10 cellular contexts compared by ENCODE assay signal in the genomic region with DNA sequence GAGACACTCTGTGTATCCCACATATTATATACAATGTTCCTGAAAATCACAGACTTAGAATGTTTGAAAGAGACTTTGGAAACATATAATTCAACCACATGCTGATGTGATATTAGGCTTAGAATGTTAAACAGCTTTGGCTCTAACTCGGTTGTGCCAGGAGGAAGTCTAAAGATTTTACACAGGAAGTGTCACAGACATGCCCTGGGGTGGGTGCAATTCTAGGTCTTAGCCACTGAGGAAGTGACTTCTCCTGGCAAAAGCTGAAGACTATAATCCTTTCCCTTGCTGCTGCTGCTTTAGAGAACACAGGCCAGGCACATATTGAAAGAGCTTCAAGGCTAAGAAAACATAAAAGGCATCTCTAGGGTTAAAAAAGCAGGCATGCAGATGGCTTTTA. TPM values are rescaled to one million over a fixed set of nuclear protein-coding genes. Genes with fewer than 3 reads are reported as not detected.
A peak's percentile ranks its signal among the peaks of the same experiment; 100 is the strongest.
DNase-seq lines count a peak whose midpoint lies in the region; ATAC-seq, FAIRE-seq and TF ChIP-seq lines count a peak whose summit lies in the region.
"Had no signal": no experiment of that assay in that cellular context is flagged by ENCODE, and none has a peak within 500 bp of the region (broad histone marks: within the 10 kb centered on the region; RNA-seq: fewer than 3 reads in every experiment).

No MANE protein-coding gene starts in this region.

- dilution Hi-C loops in mammary epithelial cell (cut with HindIII; ENCODE audit: low sequenced_read_pairs): no loop called here

- H4K20me1 ChIP-seq in mammary epithelial cell (ENCODE audit: insufficient read depth, low read length): no peaks in the 10 kb centered on the region

- H3K4me1 ChIP-seq in mammary epithelial cell (ENCODE audit: insufficient read depth, low read length): peaks cover 6% of the 10 kb centered on the region
- no peaks in the 10 kb centered on the region for H3K4me1 ChIP-seq in breast epithelium
- H3K4me1 ChIP-seq: parathyroid adenoma had no signal

- H3K79me2 ChIP-seq in mammary epithelial cell (ENCODE audit: insufficient read depth, low read length): peaks cover 2% of the 10 kb centered on the region
- H3K79me2 ChIP-seq: parathyroid adenoma had no signal

- H3K4me3 ChIP-seq in mammary epithelial cell (replicated peaks in 1 of 3; ENCODE audit: insufficient read depth in 1 of 3, low read depth in 2 of 3, low read length in 3 of 3) (no peak overlapping the region), breast epithelium (no peak overlapping the region), bronchial epithelial cell (ENCODE audit: low read depth, low read length) (no peak overlapping the region)

- TF ChIP-seq CTCF in mammary epithelial cell (conservative IDR thresholded peaks at IDR 0.05 in 1 of 2, IDR thresholded peaks at IDR 0.05 in 1 of 2; ENCODE audit: extremely low read depth in 1 of 2, insufficient read depth in 1 of 2, low read depth in 1 of 2, low read length in 2 of 2) (no peak), breast epithelium (IDR thresholded peaks at IDR 0.05) (no peak), bronchial epithelial cell (IDR thresholded peaks at IDR 0.05; ENCODE audit: insufficient read depth, low read length, severe bottlenecking) (no peak), endothelial cell (IDR thresholded peaks at IDR 0.05; ENCODE audit: unreplicated experiment) (no peak)

- no peak overlapping the region for H3K4me2 ChIP-seq in mammary epithelial cell (ENCODE audit: insufficient read depth, low read depth, low read length)

- H3K36me3 ChIP-seq in mammary epithelial cell (ENCODE audit: insufficient read depth, low read length) (no peaks in the 10 kb centered on the region), breast epithelium (no peaks in the 10 kb centered on the region), bronchial epithelial cell (ENCODE audit: control insufficient read depth, insufficient read depth, low read length) (no peaks in the 10 kb centered on the region)

- H3K4me1 Mint-ChIP-seq in endothelial cell (ENCODE audit: unreplicated experiment): peaks cover 6% of the 10 kb centered on the region

- CTCF ChIA-PET in mammary epithelial cell (lab: Charles Lee; ENCODE audit: low non-redundant PET): no interaction called here

- H3K27ac ChIP-seq in mammary epithelial cell (ENCODE audit: insufficient read depth, low read depth, low read length) (no peak overlapping the region), breast epithelium (no peak overlapping the region)
- H3K27ac ChIP-seq: parathyroid adenoma had no signal

- H3K9me3 Mint-ChIP-seq in endothelial cell (ENCODE audit: unreplicated experiment): no peaks in the 10 kb centered on the region

- H3K27me3 ChIP-seq in mammary epithelial cell (ENCODE audit: insufficient read depth, low read length) (no peaks in the 10 kb centered on the region), breast epithelium (no peaks in the 10 kb centered on the region), bronchial epithelial cell (ENCODE audit: control insufficient read depth, insufficient read depth, low read length) (no peaks in the 10 kb centered on the region)

- WGBS in mammary epithelial cell (ENCODE audit: low coverage, missing lambda C conversion rate): 11% methylated on average over 1 of the region's 1 CpG

- TF ChIP-seq POLR2A in breast epithelium (IDR thresholded peaks at IDR 0.05): no peak
- TF ChIP-seq POLR2A in erythroblast (IDR thresholded peaks at IDR 0.05; ENCODE audit: low read length): no peak

- intact Hi-C loops in mammary epithelial cell (cut with micrococcal nuclease) (no loop called here), breast epithelium (cut with DNase I; ENCODE audit: low total_unique reads) (no loop called here)

- no peaks in the 10 kb centered on the region for H3K36me3 Mint-ChIP-seq in endothelial cell (ENCODE audit: low read depth, unreplicated experiment)

- peak overlapping the region; percentile 49 for H2AFZ ChIP-seq in mammary epithelial cell (ENCODE audit: low read depth, low read length)
- H2AFZ ChIP-seq: parathyroid adenoma had no signal

- no TSS peak for BruUV-seq in mammary epithelial cell (replicated peaks; lab: Mats Ljungman, UMichigan)

- ATAC-seq in stimulated activated naive CD8-positive, alpha-beta T cell treated with anti-CD3 and anti-CD28 coated beads, Interleukin-15, Interleukin-2, amounts not matched to agents 100 U/mL and 50 U/mL, for 24 hours: peak; percentile 76

- FAIRE-seq in bronchial epithelial cell (lab: Jason Lieb, UNC): no peak

- H3K9me3 ChIP-seq in mammary epithelial cell (replicated peaks; ENCODE audit: insufficient read depth, low read length) (no peaks in the 10 kb centered on the region), breast epithelium (no peaks in the 10 kb centered on the region)

- no peak overlapping the region for H3K4me3 Mint-ChIP-seq in endothelial cell (ENCODE audit: unreplicated experiment)

- DNase-seq in mammary epithelial cell: peak; percentile 11
- no peak for DNase-seq in breast epithelium (ENCODE audit: low spot score in 2 of 2)
- peak; percentile 27 for DNase-seq in T follicular helper cell (ENCODE audit: low read depth)
- DNase-seq in bronchial epithelial cell (ENCODE audit: low read depth): peak; percentile 57
- DNase-seq in stimulated activated naive CD8-positive, alpha-beta T cell treated with anti-CD3 and anti-CD28 coated beads, Interleukin-15, Interleukin-2, amounts not matched to agents 100 U/mL and 50 U/mL, for 24 hours: no peak
- DNase-seq in NCI-H187 treated with DMSO at 0.1 percent for 48 hours (lab: John Stamatoyannopoulos, UW): no peak
- no peak for DNase-seq in erythroblast (lab: John Stamatoyannopoulos, UW)
- no peak for DNase-seq in endothelial cell (ENCODE audit: low spot score)
- DNase-seq: NCI-H1092 treated with DMSO at 0.1 percent for 48 hours had no signal

- H3K27ac Mint-ChIP-seq in endothelial cell (ENCODE audit: unreplicated experiment): no peak overlapping the region

- H3K9ac ChIP-seq in mammary epithelial cell (ENCODE audit: insufficient read depth, low read length): no peak overlapping the region
- H3K9ac ChIP-seq: parathyroid adenoma had no signal

- in situ Hi-C loops in mammary epithelial cell (cut with MboI; ENCODE audit: low sequenced_read_pairs in 2 of 2): no loop called here

- no peaks in the 10 kb centered on the region for H3K27me3 Mint-ChIP-seq in endothelial cell (ENCODE audit: unreplicated experiment)

RNA-seq across cellular contexts. Expression of a gene that starts 51.0 kb away (rescaled TPM):
- 1,000 to 10,000 TPM; 1,045 to 1,097 TPM for total RNA-seq in mammary epithelial cell
- polyA plus RNA-seq in mammary epithelial cell: 1,681 TPM
- 816 TPM for polyA minus RNA-seq in mammary epithelial cell
- total RNA-seq in breast epithelium: 1,000 to 10,000 TPM; 1,682 to 2,363 (median 2,105) TPM
- 2,039 and 2,641 TPM in 2 replicates for total RNA-seq in bronchial epithelial cell
- 1,318 TPM for total RNA-seq in endothelial cell (ENCODE audit: unreplicated experiment)

Comparison
In these comparisons a context has a peak if more than half of its experiments do, and no peak if none do; other contexts are left out.
1. DNase-seq: peak in mammary epithelial cell (single experiment), T follicular helper cell (single experiment) and bronchial epithelial cell (single experiment); none in breast epithelium (0 of 2), stimulated activated naive CD8-positive, alpha-beta T cell treated with anti-CD3 and anti-CD28 coated beads, Interleukin-15, Interleukin-2, amounts not matched to agents 100 U/mL and 50 U/mL, for 24 hours (single experiment), NCI-H187 treated with DMSO at 0.1 percent for 48 hours (single experiment), erythroblast (0 of 2) and endothelial cell (single experiment).